In the genomic region with DNA sequence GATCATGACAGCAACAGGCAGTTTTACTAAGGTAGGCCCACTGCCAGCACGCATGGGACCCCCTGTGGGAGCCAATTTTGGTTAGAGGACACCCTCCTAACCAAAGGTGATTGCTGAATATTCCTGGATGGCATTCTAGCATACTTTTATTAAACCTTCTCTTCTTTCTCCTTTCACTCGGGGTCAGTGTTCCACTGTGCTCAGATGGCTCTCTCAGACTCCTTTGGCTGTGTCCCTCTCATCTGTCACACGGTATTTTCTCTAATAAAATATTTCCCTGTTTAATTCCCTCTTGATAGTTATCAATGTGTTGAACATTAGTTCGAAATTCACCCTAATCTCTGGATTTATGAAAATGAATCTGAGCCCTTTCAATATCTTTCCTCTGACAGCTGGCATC, we compare ENCODE assay signal across 25 cellular contexts.
DNase-seq lines count a peak whose midpoint lies in the region; ATAC-seq, FAIRE-seq and TF ChIP-seq lines count a peak whose summit lies in the region.
"Had no signal": no experiment of that assay in that cellular context is flagged by ENCODE, and none has a peak within 500 bp of the region (broad histone marks: within the 10 kb centered on the region; RNA-seq: fewer than 3 reads in every experiment).

No MANE protein-coding gene starts in this region.

- TF ChIP-seq RAD21 in A549 (conservative IDR thresholded peaks at IDR 0.05 in 1 of 2, IDR thresholded peaks at IDR 0.05 in 1 of 2), result no peak

- no peaks in the 10 kb centered on the region for H3K36me3 Mint-ChIP-seq in osteocyte (ENCODE audit: unreplicated experiment)

- peaks cover 19% of the 10 kb centered on the region for H3K4me1 Mint-ChIP-seq in osteocyte (ENCODE audit: unreplicated experiment)
- H3K4me1 Mint-ChIP-seq: B cell had no signal

- H3K9me2 ChIP-seq in PC-9 (ENCODE audit: insufficient read depth), result no peaks in the 10 kb centered on the region

- DNase-seq in A549 (ENCODE audit: low read depth in 1 of 2, low spot score in 1 of 2) (no peak), PC-9 (no peak), mesenchymal stem cell (no peak), osteocyte (ENCODE audit: extremely low spot score, unreplicated experiment) (no peak), GM10248 (ENCODE audit: extremely low spot score) (no peak), left lobe of liver (ENCODE audit: low spot score) (no peak), hepatic stellate cell (ENCODE audit: low spot score) (no peak)
- DNase-seq: DMS53; GDM1; NCI-H1092; NCI-H1436; NCI-H187 treated with DMSO at 0.1 percent for 48 hours; NCI-H2227 treated with DMSO at 0.1 percent for 48 hours; NCI-H510A treated with DMSO at 0.1 percent for 48 hours; NCI-H748 treated with DMSO at 0.1 percent for 48 hours; NK-92 treated with Interleukin-12 subunit alpha and Interleukin-12 subunit beta, amount 100 ng/mL, for 24 hours; Peyer's patch had no signal

- no peak for FAIRE-seq in A549 (lab: Jason Lieb, UNC)
- FAIRE-seq: A204.1, D721Med, GM19239, HepG2, K562 had no signal

- H3K27me3 Mint-ChIP-seq in osteocyte (ENCODE audit: unreplicated experiment), result no peaks in the 10 kb centered on the region
- H3K27me3 Mint-ChIP-seq: B cell had no signal

- H2AK5ac ChIP-seq in mesenchymal stem cell (ENCODE audit: low read length, severe bottlenecking), result no peak overlapping the region

- no peak overlapping the region for H2BK120ac ChIP-seq in mesenchymal stem cell (ENCODE audit: low read depth, low read length)

- H2AFZ ChIP-seq in PC-9, result no peak overlapping the region
- H2AFZ ChIP-seq in mesenchymal stem cell (ENCODE audit: low read depth, low read length), result no peak overlapping the region

- no peak overlapping the region for H2BK15ac ChIP-seq in mesenchymal stem cell (ENCODE audit: low read depth, poor library complexity, severe bottlenecking)

- no peak for TF ChIP-seq POLR2A in A549 (IDR thresholded peaks at IDR 0.05; ENCODE audit: low read length)

- TF ChIP-seq EP300 in A549 (IDR thresholded peaks at IDR 0.05), result no peak

- H3K9me3 ChIP-seq in A549 (no peaks in the 10 kb centered on the region), PC-9 (ENCODE audit: insufficient read depth, low read depth) (no peaks in the 10 kb centered on the region), mesenchymal stem cell (ENCODE audit: control insufficient read depth, low read length) (no peaks in the 10 kb centered on the region)
- H3K9me3 ChIP-seq: Peyer's patch had no signal

- no peak overlapping the region for H4K91ac ChIP-seq in mesenchymal stem cell (ENCODE audit: low read length)

- POLR2A ChIA-PET in A549 (lab: Yijun Ruan, JAX) (no interaction called here), PC-9 (lab: Charles Lee; ENCODE audit: unreplicated experiment) (no interaction called here), GM10248 (lab: Yijun Ruan, JAX) (no interaction called here)

- no peak overlapping the region for H3K9ac ChIP-seq in mesenchymal stem cell (ENCODE audit: low read length)

- H2BK5ac ChIP-seq in mesenchymal stem cell (ENCODE audit: low read depth, low read length, poor library complexity, severe bottlenecking), result no peak overlapping the region

- peak overlapping the region; percentile 54 to 66 for H2BK12ac ChIP-seq in mesenchymal stem cell (ENCODE audit: low read length in 2 of 2)

- 36% methylated on average over 4 of the region's 4 CpGs for WGBS in A549 (ENCODE audit: missing lambda C conversion rate)
- 100% methylated on average over 3 of the region's 4 CpGs for WGBS in mesenchymal stem cell

- no peak overlapping the region for H3K4ac ChIP-seq in mesenchymal stem cell (ENCODE audit: low read depth in 1 of 2, low read length in 2 of 2)

- H3K79me2 ChIP-seq in PC-9 (ENCODE audit: low read depth), result no peaks in the 10 kb centered on the region

- H3K4me2 ChIP-seq in A549 (peak overlapping the region; percentile 79), PC-9 (peak overlapping the region; percentile 40; the same call in 1 of the 2 replicates), mesenchymal stem cell (ENCODE audit: low read length, poor library complexity, severe bottlenecking) (no peak overlapping the region)

- H3F3A ChIP-seq in PC-9 (ENCODE audit: insufficient read depth, low read depth), result no peaks in the 10 kb centered on the region

- no peaks in the 10 kb centered on the region for H3K79me1 ChIP-seq in mesenchymal stem cell (replicated peaks; ENCODE audit: low read length, poor library complexity, severe bottlenecking)

- H3K23ac ChIP-seq in mesenchymal stem cell (ENCODE audit: low read length in 2 of 2), result no peak overlapping the region

- H4K8ac ChIP-seq in mesenchymal stem cell (ENCODE audit: low read length), result no peak overlapping the region

- no TSS peak for BruUV-seq in PC-9 (replicated peaks; lab: Mats Ljungman, UMichigan)

- peak overlapping the region in 1 of 2 experiments; percentile 73 for H3K18ac ChIP-seq in mesenchymal stem cell (ENCODE audit: low read depth in 1 of 2, low read length in 2 of 2)

- H3K36me3 ChIP-seq in PC-9 (ENCODE audit: low read depth) (no peaks in the 10 kb centered on the region), mesenchymal stem cell (ENCODE audit: control insufficient read depth in 1 of 2, insufficient read depth in 2 of 2, low read depth in 1 of 2, low read length in 2 of 2) (no peaks in the 10 kb centered on the region)
- H3K36me3 ChIP-seq: Peyer's patch had no signal

- TF ChIP-seq CTCF in A549 (IDR thresholded peaks at IDR 0.05) (no peak), PC-9 (conservative IDR thresholded peaks at IDR 0.05) (no peak), osteocyte (IDR thresholded peaks at IDR 0.05) (no peak), GM10248 (IDR thresholded peaks at IDR 0.05; ENCODE audit: control extremely low read depth, extremely low read depth, low read depth, missing control alignments) (no peak)

- peak overlapping the region; percentile 72 for H3K27ac Mint-ChIP-seq in osteocyte (ENCODE audit: unreplicated experiment)
- H3K27ac Mint-ChIP-seq: B cell had no signal

- no peaks in the 10 kb centered on the region for H3K9me3 Mint-ChIP-seq in osteocyte (ENCODE audit: unreplicated experiment)

- H3K4me3 Mint-ChIP-seq in osteocyte (ENCODE audit: unreplicated experiment), result peak overlapping the region; percentile 54
- H3K4me3 Mint-ChIP-seq: B cell had no signal

- ATAC-seq in A549 (peak; percentile 70 to 75), HG03378 (IDR thresholded peaks at IDR 0.05; ENCODE audit: unreplicated experiment) (no peak), left lobe of liver (no peak)
- ATAC-seq: K562 had no signal

- no peaks in the 10 kb centered on the region for H4K20me1 ChIP-seq in PC-9 (ENCODE audit: insufficient read depth)

- H3K27me3 ChIP-seq in PC-9 (ENCODE audit: insufficient read depth, low read depth) (no peaks in the 10 kb centered on the region), mesenchymal stem cell (ENCODE audit: control insufficient read depth in 1 of 2, insufficient read depth in 1 of 2, low read length in 2 of 2) (no peaks in the 10 kb centered on the region)
- H3K27me3 ChIP-seq: Peyer's patch had no signal

- intact Hi-C loops in PC-9 (cut with micrococcal nuclease; ENCODE audit: unreplicated experiment), result no loop called here

- CTCF ChIA-PET in A549 (lab: Yijun Ruan, JAX), result interaction anchor here (0.7 kb wide), 1 partner anchor 239 kb away, joined by 3 read pairs; no protein-coding TSS in a partner anchor
- CTCF ChIA-PET in PC-9 (lab: Charles Lee), result no interaction called here
- CTCF ChIA-PET in GM10248 (lab: Yijun Ruan, JAX), result no interaction called here

- H3K4me3 ChIP-seq in A549 (no peak overlapping the region), PC-9 (no peak overlapping the region), mesenchymal stem cell (ENCODE audit: insufficient read depth in 1 of 2, low read depth in 1 of 2, low read length in 2 of 2) (no peak overlapping the region)
- H3K4me3 ChIP-seq: K562, Peyer's patch had no signal

- H3K27ac ChIP-seq in A549, result peak overlapping the region; percentile 72 to 84
- no peak overlapping the region for H3K27ac ChIP-seq in PC-9
- peak overlapping the region; percentile 100 for H3K27ac ChIP-seq in mesenchymal stem cell (ENCODE audit: low read length, poor library complexity, severe bottlenecking)
- H3K27ac ChIP-seq: HL-60, Peyer's patch had no signal

- H3K4me1 ChIP-seq in A549 (peaks cover 9% of the 10 kb centered on the region; the same call in 1 of the 3 replicates), PC-9 (replicated peaks; ENCODE audit: insufficient read depth) (0 out of 2 replicates have a peak, but pooled peaks cover 3% of the 10 kb centered on the region), mesenchymal stem cell (ENCODE audit: control insufficient read depth, insufficient read depth, low read depth, low read length) (peaks cover 2% of the 10 kb centered on the region)
- H3K4me1 ChIP-seq: Peyer's patch had no signal

- H3K14ac ChIP-seq in mesenchymal stem cell (ENCODE audit: low read length in 2 of 2), result no peak overlapping the region

TF ChIP-seq in A549, 52 proteins besides CTCF, POLR2A, EP300 and RAD21:
- TF ChIP-seq ZFP36 (IDR thresholded peaks at IDR 0.05; ENCODE audit: borderline replicate concordance, partially characterized antibody), result no peak

Comparison
In these comparisons a context has a peak if more than half of its experiments do, and no peak if none do; other contexts are left out.
1. ATAC-seq: peak in A549 (2 of 2); none in HG03378 (single experiment) and left lobe of liver (single experiment).